21 cellular contexts compared by ENCODE assay signal in genomic region chr22:46933040-46933439, GRCh38.
"Had no signal": no experiment of that assay in that cellular context is flagged by ENCODE, and none has a peak within 500 bp of the region (broad histone marks: within the 10 kb centered on the region; RNA-seq: fewer than 3 reads in every experiment).

No MANE protein-coding gene starts in this region.

- H3K27ac Mint-ChIP-seq: activated CD4-positive, alpha-beta memory T cell treated with anti-CD3 and anti-CD28 coated beads for 36 hours; activated T-helper 1 cell treated with anti-CD3 and anti-CD28 coated beads, Interleukin-12 subunit alpha, Interleukin-12 subunit beta, Interleukin-2, Interleukin-4 antibody, amounts not matched to agents 30 ng/mL and 10 ng/mL and 1 ng/mL, durations not matched to agents 14 hours and 24 hours and 36 hours had no signal

- FAIRE-seq: endometrium had no signal

- H3K36me3 ChIP-seq: brain microvascular endothelial cell, prostate gland, sigmoid colon, thoracic aorta had no signal

- DNase-seq: activated CD4-positive, alpha-beta memory T cell treated with anti-CD3 and anti-CD28 coated beads for 36 hours; activated CD4-positive, alpha-beta T cell treated with anti-CD3 and anti-CD28 coated beads for 1 hour; activated naive CD4-positive, alpha-beta T cell treated with Interleukin-2 at 50 U/mL for 16 hours; amniotic stem cell; brain microvascular endothelial cell; cerebellar nuclear complex; dorsolateral prefrontal cortex; esophagus squamous epithelium; foreskin fibroblast; glutamatergic neuron; left colon; naive thymus-derived CD8-positive, alpha-beta T cell; occipital lobe; sigmoid colon; stimulated activated naive CD8-positive, alpha-beta T cell treated with anti-CD3 and anti-CD28 coated beads, Interleukin-15, Interleukin-2, amounts not matched to agents 100 U/mL and 50 U/mL, for 24 hours had no signal

- ATAC-seq: left colon; mucosa of descending colon; naive thymus-derived CD8-positive, alpha-beta T cell; stimulated activated naive CD8-positive, alpha-beta T cell treated with anti-CD3 and anti-CD28 coated beads, Interleukin-15, Interleukin-2, amounts not matched to agents 100 U/mL and 50 U/mL, for 24 hours had no signal

- H3K4me3 ChIP-seq: dorsolateral prefrontal cortex, esophagus squamous epithelium, lung, mucosa of descending colon, prostate gland, sigmoid colon, thoracic aorta had no signal

- H3K27me3 ChIP-seq: brain microvascular endothelial cell, dorsolateral prefrontal cortex, esophagus squamous epithelium, sigmoid colon had no signal

- H3K9me3 ChIP-seq: esophagus squamous epithelium, mucosa of descending colon, prostate gland, sigmoid colon, thoracic aorta had no signal

- H3K4me3 Mint-ChIP-seq: activated CD4-positive, alpha-beta memory T cell treated with anti-CD3 and anti-CD28 coated beads for 36 hours; activated T-helper 1 cell treated with anti-CD3 and anti-CD28 coated beads, Interleukin-12 subunit alpha, Interleukin-12 subunit beta, Interleukin-2, Interleukin-4 antibody, amounts not matched to agents 30 ng/mL and 10 ng/mL and 1 ng/mL, durations not matched to agents 14 hours and 24 hours and 36 hours had no signal

- H3K4me1 ChIP-seq: prostate gland, sigmoid colon had no signal

- H3K27ac ChIP-seq: brain microvascular endothelial cell, dorsolateral prefrontal cortex, esophagus squamous epithelium, prostate gland, sigmoid colon, thoracic aorta had no signal

- H3K27me3 Mint-ChIP-seq: activated CD4-positive, alpha-beta memory T cell treated with anti-CD3 and anti-CD28 coated beads for 36 hours; naive thymus-derived CD8-positive, alpha-beta T cell had no signal

- H3K9me3 Mint-ChIP-seq: activated CD4-positive, alpha-beta memory T cell treated with anti-CD3 and anti-CD28 coated beads for 36 hours; activated T-helper 1 cell treated with anti-CD3 and anti-CD28 coated beads, Interleukin-12 subunit alpha, Interleukin-12 subunit beta, Interleukin-2, Interleukin-4 antibody, amounts not matched to agents 30 ng/mL and 10 ng/mL and 1 ng/mL, durations not matched to agents 14 hours and 24 hours and 36 hours; naive thymus-derived CD8-positive, alpha-beta T cell had no signal
